Comparison of ENCODE assay signal across 8 cellular contexts in genomic region chr19:14528419-14529253, GRCh38. TPM values are rescaled to one million over a fixed set of nuclear protein-coding genes. Genes with fewer than 3 reads are reported as not detected.
DNase-seq lines count a peak whose midpoint lies in the region; ATAC-seq and TF ChIP-seq lines count a peak whose summit lies in the region.

No MANE protein-coding gene starts in this region.

- H3K36me3 ChIP-seq in CD8-positive, alpha-beta T cell (ENCODE audit: insufficient read depth, low read length) = no peaks in the 10 kb centered on the region
- H3K36me3 ChIP-seq in PC-3 (ENCODE audit: low read depth, low read length) (no peaks in the 10 kb centered on the region), endocrine pancreas (ENCODE audit: control insufficient read depth, insufficient read depth, low read length) (no peaks in the 10 kb centered on the region), neutrophil (no peaks in the 10 kb centered on the region)

- no peaks in the 10 kb centered on the region for H3F3A ChIP-seq in PC-3 (ENCODE audit: low read length, unreplicated experiment)

- H3K27ac ChIP-seq in CD8-positive, alpha-beta T cell (ENCODE audit: low read depth, low read length) = peak overlapping the region; percentile 89
- H3K27ac ChIP-seq in PC-3 (ENCODE audit: low read length) (no peak overlapping the region), neutrophil (peak overlapping the region; percentile 88)

- H3K79me2 ChIP-seq in PC-3 (ENCODE audit: low read length) = peaks cover 41% of the 10 kb centered on the region

- H3K4me2 ChIP-seq in PC-3 (ENCODE audit: low read length) = peak overlapping the region; percentile 87

- intact Hi-C loops in CD8-positive, alpha-beta T cell (cut with DNase I, micrococcal nuclease) = loop anchor here (1.0 to 10.0 kb wide), 8 partner anchors 10 to 1374 kb away; partner anchors contain the start of genes DNAJB1 (in 2 of the 2), GIPC1 (in 2 of the 2), ASF1B (in 1 of the 2) and IER2 (in 1 of the 2)
- intact Hi-C loops in PC-3 (cut with micrococcal nuclease) = loop anchor here (2.0 kb wide), 1 partner anchor 32 kb away; the partner anchor contains the start of gene GIPC1

- H3K27me3 Mint-ChIP-seq in CD8-positive, alpha-beta T cell (ENCODE audit: low read depth) = no peaks in the 10 kb centered on the region

- peaks cover 60% of the 10 kb centered on the region for H3K4me1 Mint-ChIP-seq in CD8-positive, alpha-beta T cell (ENCODE audit: low read depth)

- H3K9me2 ChIP-seq in PC-3 (replicated peaks; ENCODE audit: low read length) = no peaks in the 10 kb centered on the region

- H3K4me1 ChIP-seq in CD8-positive, alpha-beta T cell (ENCODE audit: insufficient read depth, low read length) = peaks cover 36% of the 10 kb centered on the region
- H3K4me1 ChIP-seq in PC-3 (ENCODE audit: insufficient read depth, low read length) (peaks cover 18% of the 10 kb centered on the region), endocrine pancreas (ENCODE audit: control insufficient read depth, insufficient read depth, low read length) (no peaks in the 10 kb centered on the region), neutrophil (ENCODE audit: control insufficient read depth in 1 of 2, insufficient read depth in 1 of 2, low read depth in 1 of 2, low read length in 1 of 2) (peaks cover 25 to 33% of the 10 kb centered on the region in 2 experiments)

- POLR2A ChIA-PET in CD8-positive, alpha-beta T cell (lab: Charles Lee) = interaction anchor here (2.2 to 7.1 kb wide), 2 partner anchors 11 to 22 kb away, joined by 9 to 50 read pairs; partner anchors contain the start of gene DNAJB1
- POLR2A ChIA-PET in PC-3 (lab: Charles Lee; ENCODE audit: unreplicated experiment) = no interaction called here

- peak overlapping the region; percentile 93 for H2AFZ ChIP-seq in PC-3 (ENCODE audit: low read length)

- H3K4me3 ChIP-seq in CD8-positive, alpha-beta T cell (ENCODE audit: low read depth, low read length) = peak overlapping the region; percentile 48
- H3K4me3 ChIP-seq in PC-3 (ENCODE audit: low read length) = peak overlapping the region; percentile 79
- H3K4me3 ChIP-seq in endocrine pancreas (ENCODE audit: control insufficient read depth, insufficient read depth, low read length) = peak overlapping the region; percentile 33
- H3K4me3 ChIP-seq in neutrophil (ENCODE audit: low read depth in 1 of 2, low read length in 1 of 2) = peak overlapping the region; percentile 67 to 92

- no peak for DNase-seq in CD8-positive, alpha-beta T cell
- DNase-seq in PC-3 (no peak), NCI-H1930 (lab: John Stamatoyannopoulos, UW) (no peak), SHP77 (lab: John Stamatoyannopoulos, UW) (no peak)

- H3K36me3 Mint-ChIP-seq in CD8-positive, alpha-beta T cell = peaks cover 25% of the 10 kb centered on the region

- H3K27ac Mint-ChIP-seq in CD8-positive, alpha-beta T cell = peak overlapping the region; percentile 98

- CTCF ChIA-PET in CD8-positive, alpha-beta T cell (lab: Charles Lee) = interaction anchor here (0.6 to 6.1 kb wide), 5 partner anchors 22 to 53 kb away, joined by 3 to 22 read pairs (median 5); partner anchors contain the start of gene PTGER1
- CTCF ChIA-PET in PC-3 (lab: Charles Lee) = no interaction called here

- TSS peak; percentile 49 for BruUV-seq in PC-3 (replicated peaks; lab: Mats Ljungman, UMichigan)

- no peak for TF ChIP-seq CTCF in CD8-positive, alpha-beta T cell (IDR thresholded peaks at IDR 0.05)
- TF ChIP-seq CTCF in PC-3 (conservative IDR thresholded peaks at IDR 0.05; ENCODE audit: low read depth, low read length) = no peak
- no peak for TF ChIP-seq CTCF in neutrophil (IDR thresholded peaks at IDR 0.05)

- H3K9ac ChIP-seq in PC-3 (ENCODE audit: low read length) = peak overlapping the region; percentile 43
- peak overlapping the region; percentile 56 for H3K9ac ChIP-seq in endocrine pancreas (ENCODE audit: control insufficient read depth, insufficient read depth, low read length)

- ATAC-seq in CD8-positive, alpha-beta T cell = no peak
- ATAC-seq in PC-3 = no peak
- ATAC-seq in activated CD4-positive, CD25-positive, alpha-beta regulatory T cell treated with anti-CD3 and anti-CD28 coated beads, Interleukin-2, amount 50 U/mL, for 24 hours = no peak
- no peak for ATAC-seq in HG03432 (IDR thresholded peaks at IDR 0.05; ENCODE audit: unreplicated experiment)

- H3K27me3 ChIP-seq in CD8-positive, alpha-beta T cell (ENCODE audit: insufficient read depth, low read length) = no peaks in the 10 kb centered on the region
- H3K27me3 ChIP-seq in PC-3 (ENCODE audit: low read length) (no peaks in the 10 kb centered on the region), endocrine pancreas (ENCODE audit: control insufficient read depth, insufficient read depth, low read length) (no peaks in the 10 kb centered on the region), neutrophil (no peaks in the 10 kb centered on the region)

- H3K9me3 ChIP-seq in CD8-positive, alpha-beta T cell (ENCODE audit: low read length) = no peaks in the 10 kb centered on the region
- no peaks in the 10 kb centered on the region for H3K9me3 ChIP-seq in PC-3 (ENCODE audit: low read length)
- no peaks in the 10 kb centered on the region for H3K9me3 ChIP-seq in endocrine pancreas (ENCODE audit: control insufficient read depth, low read length)
- H3K9me3 ChIP-seq in neutrophil = no peaks in the 10 kb centered on the region

- no peaks in the 10 kb centered on the region for H3K9me3 Mint-ChIP-seq in CD8-positive, alpha-beta T cell

- peaks cover 7% of the 10 kb centered on the region; the same call in 1 of the 2 replicates for H4K20me1 ChIP-seq in PC-3 (ENCODE audit: low read length)

- H3K4me3 Mint-ChIP-seq in CD8-positive, alpha-beta T cell = peak overlapping the region; percentile 97

RNA-seq across cellular contexts. Expression of gene TECR, which starts 0.8 kb away (rescaled TPM):
- total RNA-seq in CD8-positive, alpha-beta T cell = 100 to 1,000 TPM; 300 to 325 TPM
- total RNA-seq in PC-3 (2014; rRNA removed) = 144 and 145 TPM in 2 replicates

RNA-seq across cellular contexts. Expression of gene DNAJB1, which starts 10.4 kb away (rescaled TPM):
- 100 to 1,000 TPM; 963 to 995 TPM for total RNA-seq in CD8-positive, alpha-beta T cell
- total RNA-seq in PC-3 (2014; rRNA removed) = 167 and 178 TPM in 2 replicates

RNA-seq across cellular contexts. Expression of gene GIPC1, which starts 32.7 kb away (rescaled TPM):
- total RNA-seq in CD8-positive, alpha-beta T cell = 10 to 100 TPM; 15.6 to 16.0 TPM
- 538 and 671 TPM in 2 replicates for total RNA-seq in PC-3 (2014; rRNA removed)

RNA-seq across cellular contexts. Expression of gene NDUFB7, which starts 43.2 kb away (rescaled TPM):
- 10 to 100 TPM; 27.8 to 34.3 TPM for total RNA-seq in CD8-positive, alpha-beta T cell
- 1,095 and 1,098 TPM in 2 replicates for total RNA-seq in PC-3 (2014; rRNA removed)

RNA-seq across cellular contexts. Expression of gene PTGER1, which starts 53.5 kb away (rescaled TPM):
- under 1 TPM in 1 of 2 experiments, not detected in 1; 0.22 TPM for total RNA-seq in CD8-positive, alpha-beta T cell
- total RNA-seq in PC-3 (2014; rRNA removed) = 2.2 and 2.4 TPM in 2 replicates

Comparison
In these comparisons a context has a peak if more than half of its experiments do, and no peak if none do; other contexts are left out.
1. RNA of gene GIPC1, which starts 32.7 kb away (total RNA-seq): 538 to 671 TPM in PC-3; 15.6 to 16.0 TPM in CD8-positive, alpha-beta T cell; every median in the first group is over 10 times any median in the second.
2. Peak in every context shown above with its lines, with median percentiles within 50 percentile points of each other: H3K4me3 ChIP-seq.